In the genomic region with DNA sequence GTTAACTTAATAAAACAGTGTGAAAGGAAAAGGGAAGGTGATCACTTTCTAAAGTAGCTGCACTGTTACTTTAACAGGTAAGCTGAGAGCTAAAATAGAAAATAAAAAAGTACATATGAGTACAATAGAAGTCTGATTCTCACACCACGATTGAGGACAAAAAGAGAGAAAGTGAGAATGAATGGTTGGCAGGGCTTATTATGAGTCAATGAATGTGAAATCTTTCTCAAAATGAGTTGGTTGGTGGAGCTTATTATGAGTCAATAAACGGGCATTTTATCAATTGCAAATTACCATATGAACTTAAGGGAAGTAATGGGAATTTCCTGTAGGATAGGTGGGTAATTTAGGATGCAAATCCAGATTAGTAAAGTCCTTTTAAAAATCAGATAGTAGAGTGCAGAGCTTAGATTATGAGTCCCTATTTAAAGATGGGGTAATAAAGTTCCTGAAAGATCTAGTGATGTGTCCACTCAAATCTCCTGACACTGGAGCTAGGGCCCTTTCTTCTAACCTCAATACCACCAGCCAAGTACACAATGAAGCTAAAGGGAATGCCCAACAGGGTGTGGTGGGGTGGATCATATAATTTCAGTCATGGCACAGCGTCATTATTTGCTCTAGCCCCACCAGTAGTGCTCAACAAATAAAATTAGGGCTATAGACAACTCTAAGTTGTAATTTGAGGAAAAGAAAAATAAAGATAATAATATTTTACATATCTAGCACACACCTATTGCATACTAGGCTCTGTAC, we compare ENCODE assay signal across 14 cellular contexts. TPM values are rescaled to one million over a fixed set of nuclear protein-coding genes. Genes with fewer than 3 reads are reported as not detected.
DNase-seq lines count a peak whose midpoint lies in the region; ATAC-seq, FAIRE-seq and TF ChIP-seq lines count a peak whose summit lies in the region.
"Had no signal": no experiment of that assay in that cellular context is flagged by ENCODE, and none has a peak within 500 bp of the region (broad histone marks: within the 10 kb centered on the region; RNA-seq: fewer than 3 reads in every experiment).

No MANE protein-coding gene starts in this region.

- in situ Hi-C loops in transverse colon (cut with MboI; ENCODE audit: low pct_ligation_motif_present in 1 of 4, low pct_unique_long_range_greater_than_20kb in 1 of 4, low sequenced_read_pairs in 3 of 4), result no loop called here

- TF ChIP-seq CTCF in natural killer cell (IDR thresholded peaks at IDR 0.05) (no peak), transverse colon (IDR thresholded peaks at IDR 0.05) (no peak), pancreas (IDR thresholded peaks at IDR 0.05) (no peak)

- no peak for FAIRE-seq in pancreas (lab: Jason Lieb, UNC)
- FAIRE-seq: frontal cortex had no signal

- peak overlapping the region; percentile 5 for H3K4me3 Mint-ChIP-seq in natural killer cell treated with Interleukin-12 subunit alpha and Interleukin-12 subunit beta and Interleukin-15 and Interleukin-18, amount 100 ng/mL, for 72 hours
- no peak overlapping the region for H3K4me3 Mint-ChIP-seq in natural killer cell
- H3K4me3 Mint-ChIP-seq: activated CD4-positive, alpha-beta memory T cell treated with anti-CD3 and anti-CD28 coated beads, Interleukin-2, amount 10 ng/mL, durations not matched to agents 7 days and 5 days; mesothelial cell of epicardium had no signal

- ATAC-seq in natural killer cell treated with Interleukin-12 subunit alpha and Interleukin-12 subunit beta and Interleukin-15 and Interleukin-18, amount 100 ng/mL, for 72 hours, result peak; percentile 48 to 71
- ATAC-seq in natural killer cell (no peak), HG02870 (IDR thresholded peaks at IDR 0.05; ENCODE audit: unreplicated experiment) (peak; percentile 81), pancreas (no peak)

- no peak overlapping the region for H3K27ac ChIP-seq in transverse colon
- H3K27ac ChIP-seq in pancreas, result no peak overlapping the region
- H3K27ac ChIP-seq in substantia nigra (ENCODE audit: low read depth, low read length, poor library complexity, severe bottlenecking), result no peak overlapping the region
- H3K27ac ChIP-seq: SJSA1 had no signal

- intact Hi-C loops in natural killer cell (cut with micrococcal nuclease) (no loop called here), transverse colon (cut with DNase I; ENCODE audit: low total_unique reads) (no loop called here), pancreas (cut with DNase I) (no loop called here)

- H3K4me3 ChIP-seq in transverse colon (no peak overlapping the region), pancreas (no peak overlapping the region)
- H3K4me3 ChIP-seq: SJSA1, smooth muscle cell had no signal

- peaks cover 6% of the 10 kb centered on the region for H3K36me3 Mint-ChIP-seq in natural killer cell treated with Interleukin-12 subunit alpha and Interleukin-12 subunit beta and Interleukin-15 and Interleukin-18, amount 100 ng/mL, for 72 hours
- no peaks in the 10 kb centered on the region for H3K36me3 Mint-ChIP-seq in natural killer cell
- H3K36me3 Mint-ChIP-seq: mesothelial cell of epicardium had no signal

- TF ChIP-seq POLR2A in transverse colon (IDR thresholded peaks at IDR 0.05), result no peak

- H3K9me3 Mint-ChIP-seq in natural killer cell treated with Interleukin-12 subunit alpha and Interleukin-12 subunit beta and Interleukin-15 and Interleukin-18, amount 100 ng/mL, for 72 hours, result peaks cover 2% of the 10 kb centered on the region
- H3K9me3 Mint-ChIP-seq in natural killer cell, result peaks cover 3 to 4% of the 10 kb centered on the region in 2 donors

- peak overlapping the region in 1 of 2 donors; percentile 4 for H3K27ac Mint-ChIP-seq in natural killer cell treated with Interleukin-12 subunit alpha and Interleukin-12 subunit beta and Interleukin-15 and Interleukin-18, amount 100 ng/mL, for 72 hours
- no peak overlapping the region for H3K27ac Mint-ChIP-seq in natural killer cell
- H3K27ac Mint-ChIP-seq: activated CD4-positive, alpha-beta memory T cell treated with anti-CD3 and anti-CD28 coated beads, Interleukin-2, amount 10 ng/mL, durations not matched to agents 7 days and 5 days; mesothelial cell of epicardium had no signal

- H3K4me1 ChIP-seq in transverse colon (peaks cover 0 to 47% (median 7%) of the 10 kb centered on the region in 4 donors), pancreas (no peaks in the 10 kb centered on the region)

- H3K27me3 ChIP-seq in transverse colon (no peaks in the 10 kb centered on the region), pancreas (no peaks in the 10 kb centered on the region)
- H3K27me3 ChIP-seq: SJSA1 had no signal

- no peak for DNase-seq in natural killer cell treated with Interleukin-12 subunit alpha and Interleukin-12 subunit beta and Interleukin-15 and Interleukin-18, amount 100 ng/mL, for 72 hours (ENCODE audit: low spot score)
- DNase-seq in natural killer cell (no peak), LHCN-M2 (ENCODE audit: low read depth) (peak; percentile 38), transverse colon (peak; percentile 33), pancreas (no peak), NCI-H2196 (lab: John Stamatoyannopoulos, UW; ENCODE audit: unreplicated experiment) (no peak), substantia nigra (lab: John Stamatoyannopoulos, UW) (no peak)
- DNase-seq: activated CD4-positive, alpha-beta memory T cell treated with anti-CD3 and anti-CD28 coated beads, Interleukin-2, amount 10 ng/mL, durations not matched to agents 7 days and 5 days; NCI-H1930 had no signal

- peaks cover 16 to 24% of the 10 kb centered on the region in 2 donors for H3K27me3 Mint-ChIP-seq in natural killer cell treated with Interleukin-12 subunit alpha and Interleukin-12 subunit beta and Interleukin-15 and Interleukin-18, amount 100 ng/mL, for 72 hours
- H3K27me3 Mint-ChIP-seq in natural killer cell (ENCODE audit: low read depth in 2 of 2), result peaks cover 0 to 13% of the 10 kb centered on the region in 2 donors

- 35 to 49% methylated on average over 3 of the region's 3 CpGs for WGBS in transverse colon (ENCODE audit: low coverage in 1 of 2), 2 donors
- 51 to 58% methylated on average over 3 of the region's 3 CpGs for WGBS in pancreas, 2 donors

- no peak for TF ChIP-seq EP300 in transverse colon (IDR thresholded peaks at IDR 0.05; ENCODE audit: low read depth)

- H3K9me3 ChIP-seq in transverse colon (no peaks in the 10 kb centered on the region), pancreas (no peaks in the 10 kb centered on the region)
- H3K9me3 ChIP-seq: SJSA1 had no signal

- no peaks in the 10 kb centered on the region for H3K36me3 ChIP-seq in transverse colon
- no peaks in the 10 kb centered on the region for H3K36me3 ChIP-seq in pancreas
- H3K36me3 ChIP-seq: SJSA1 had no signal

- peaks cover 0 to 5% of the 10 kb centered on the region in 2 donors for H3K4me1 Mint-ChIP-seq in natural killer cell treated with Interleukin-12 subunit alpha and Interleukin-12 subunit beta and Interleukin-15 and Interleukin-18, amount 100 ng/mL, for 72 hours (ENCODE audit: low read depth in 2 of 2)
- H3K4me1 Mint-ChIP-seq in natural killer cell, result no peaks in the 10 kb centered on the region
- H3K4me1 Mint-ChIP-seq: mesothelial cell of epicardium had no signal

RNA-seq across cellular contexts. Expression of gene TLR4, which starts 21.1 kb away (rescaled TPM):
- under 1 TPM; 0.24 to 0.42 TPM for total RNA-seq in natural killer cell treated with Interleukin-12 subunit alpha and Interleukin-12 subunit beta and Interleukin-15 and Interleukin-18, amount 100 ng/mL, for 72 hours
- total RNA-seq in natural killer cell, result 10 to 100 TPM in 1 of 3 donors, 1 to 10 TPM in 2; 1.4 to 15.4 (median 2.2) TPM
- total RNA-seq in LHCN-M2 (2014; rRNA removed), result 11.0 and 15.2 TPM in 2 replicates
- 10.3 TPM for polyA plus RNA-seq in LHCN-M2 (2012)
- total RNA-seq in transverse colon, result 10 to 100 TPM in 1 of 4 donors, 1 to 10 TPM in 3; 2.2 to 12.4 (median 6.5) TPM
- 1 to 10 TPM; 1.1 to 9.1 (median 2.2) TPM for total RNA-seq in pancreas
- under 1 TPM; 0.68 to 0.87 TPM for polyA plus RNA-seq in pancreas

Comparison
In these comparisons a context has a peak if more than half of its experiments do, and no peak if none do; other contexts are left out.
1. ATAC-seq: peak in natural killer cell treated with Interleukin-12 subunit alpha and Interleukin-12 subunit beta and Interleukin-15 and Interleukin-18, amount 100 ng/mL, for 72 hours (2 of 2) and HG02870 (single experiment); none in natural killer cell (0 of 3) and pancreas (0 of 4).
2. DNase-seq: peak in LHCN-M2 (single experiment) and transverse colon (single experiment); none in natural killer cell treated with Interleukin-12 subunit alpha and Interleukin-12 subunit beta and Interleukin-15 and Interleukin-18, amount 100 ng/mL, for 72 hours (single experiment), natural killer cell (single experiment), pancreas (0 of 6), NCI-H2196 (single experiment) and substantia nigra (0 of 49).